1 cellular context compared by ENCODE assay signal in the genomic region with DNA sequence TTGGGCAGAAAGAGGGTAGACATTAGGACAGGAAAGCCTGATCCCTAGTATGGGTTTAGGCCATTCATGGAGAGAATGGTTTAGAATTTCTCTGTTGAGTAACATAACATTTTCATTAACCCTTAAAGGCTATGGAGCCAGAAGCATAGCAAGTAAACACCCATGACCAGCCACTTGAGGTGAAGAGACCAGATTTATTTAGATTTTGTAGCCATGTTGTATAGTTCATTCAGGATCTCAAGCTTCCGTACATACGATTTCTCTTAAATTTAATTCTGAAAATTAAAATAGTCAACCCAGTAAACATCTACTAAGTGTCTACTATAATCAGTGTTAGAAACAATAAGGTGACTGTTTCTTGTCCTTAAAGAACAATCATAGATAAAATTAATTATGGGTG.
TF ChIP-seq lines count a peak whose summit lies in the region.

No MANE protein-coding gene starts in this region.

TF ChIP-seq in K562, 482 proteins besides CTCF, POLR2A, EP300 and RAD21 (continued from another document):
- TF ChIP-seq CXXC5 (CRISPR knock-in tag; IDR thresholded peaks at IDR 0.05): peak; percentile 50; the same call in 1 of the 2 replicates
- TF ChIP-seq TEAD1 (CRISPR knock-in tag; IDR thresholded peaks at IDR 0.05): 0 out of 4 replicates have a peak, but pooled peaks of 1 of the 2 experiments have one; percentile 35
- 0 out of 4 replicates have a peak, but pooled peaks of 1 of the 2 experiments have one; percentile 13 for TF ChIP-seq FOXA3 (CRISPR knock-in tag; conservative IDR thresholded peaks at IDR 0.05 in 1 of 2, IDR thresholded peaks at IDR 0.05 in 1 of 2)
- no peak for TF ChIP-seq PHB2 (IDR thresholded peaks at IDR 0.05; ENCODE audit: low read depth)
- peak; percentile 64; the same call in 1 of the 2 replicates for TF ChIP-seq MEF2D (tag; conservative IDR thresholded peaks at IDR 0.05; ENCODE audit: low read depth)
- peak; percentile 89 for TF ChIP-seq DMBX1 (CRISPR knock-in tag; IDR thresholded peaks at IDR 0.05; ENCODE audit: borderline replicate concordance)
- TF ChIP-seq ATF6 (CRISPR knock-in tag; IDR thresholded peaks at IDR 0.05): no peak
- TF ChIP-seq DIDO1 (tag; IDR thresholded peaks at IDR 0.05; ENCODE audit: low read depth): no peak
- TF ChIP-seq E2F1 (CRISPR knock-in tag; IDR thresholded peaks at IDR 0.05): no peak
- peak; percentile 50; the same call in 1 of the 2 replicates for TF ChIP-seq ZNF76 (CRISPR knock-in tag; IDR thresholded peaks at IDR 0.05; ENCODE audit: borderline replicate concordance)
- TF ChIP-seq ZNF592 (IDR thresholded peaks at IDR 0.05): peak; percentile 38; the same call in 1 of the 2 replicates
- 0 out of 2 replicates have a peak, but pooled peaks have one; percentile 6 for TF ChIP-seq ELF2 (CRISPR knock-in tag; IDR thresholded peaks at IDR 0.05)
- no peak for TF ChIP-seq ZNF77 (CRISPR knock-in tag; IDR thresholded peaks at IDR 0.05)
- no peak for TF ChIP-seq XRCC4 (IDR thresholded peaks at IDR 0.05; ENCODE audit: extremely low read depth, insufficient read depth, insufficient read length)
- no peak for TF ChIP-seq KDM2B (CRISPR knock-in tag; IDR thresholded peaks at IDR 0.05)
- TF ChIP-seq ZNF140 (CRISPR knock-in tag; IDR thresholded peaks at IDR 0.05): no peak
- TF ChIP-seq SMAD4 (CRISPR knock-in tag; conservative IDR thresholded peaks at IDR 0.05): peak; percentile 71
- TF ChIP-seq KDM1A (IDR thresholded peaks at IDR 0.05): 0 out of 4 replicates have a peak, but pooled peaks of 1 of the 2 experiments have one; percentile 0
- peak; percentile 65; the same call in 1 of the 2 replicates for TF ChIP-seq CREB3 (tag; conservative IDR thresholded peaks at IDR 0.05; ENCODE audit: low read depth)
- TF ChIP-seq ZNF239 (CRISPR knock-in tag; IDR thresholded peaks at IDR 0.05): peak; percentile 45; the same call in 1 of the 2 replicates
- TF ChIP-seq, protein P1, sequence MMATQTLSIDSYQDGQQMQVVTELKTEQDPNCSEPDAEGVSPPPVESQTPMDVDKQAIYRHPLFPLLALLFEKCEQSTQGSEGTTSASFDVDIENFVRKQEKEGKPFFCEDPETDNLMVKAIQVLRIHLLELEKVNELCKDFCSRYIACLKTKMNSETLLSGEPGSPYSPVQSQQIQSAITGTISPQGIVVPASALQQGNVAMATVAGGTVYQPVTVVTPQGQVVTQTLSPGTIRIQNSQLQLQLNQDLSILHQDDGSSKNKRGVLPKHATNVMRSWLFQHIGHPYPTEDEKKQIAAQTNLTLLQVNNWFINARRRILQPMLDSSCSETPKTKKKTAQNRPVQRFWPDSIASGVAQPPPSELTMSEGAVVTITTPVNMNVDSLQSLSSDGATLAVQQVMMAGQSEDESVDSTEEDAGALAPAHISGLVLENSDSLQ (IDR thresholded peaks at IDR 0.05): no peak
- TF ChIP-seq NR2C1 (IDR thresholded peaks at IDR 0.05): no peak
- peak; percentile 34; the same call in 1 of the 2 replicates for TF ChIP-seq NR2C1 (tag; IDR thresholded peaks at IDR 0.05)
- 0 out of 2 replicates have a peak, but pooled peaks have one; percentile 24 for TF ChIP-seq ZBTB9 (CRISPR knock-in tag; IDR thresholded peaks at IDR 0.05)
- peak; percentile 83 for TF ChIP-seq ZNF311 (CRISPR knock-in tag; IDR thresholded peaks at IDR 0.05)
- no peak for TF ChIP-seq FOXP1 (CRISPR knock-in tag; IDR thresholded peaks at IDR 0.05)
- TF ChIP-seq ZNF395 (CRISPR knock-in tag; IDR thresholded peaks at IDR 0.05): peak; percentile 77; the same call in 1 of the 2 replicates
- peak; percentile 49; the same call in 1 of the 2 replicates for TF ChIP-seq MECOM (CRISPR knock-in tag; IDR thresholded peaks at IDR 0.05)
- no peak for TF ChIP-seq ZC3H8 (IDR thresholded peaks at IDR 0.05)
- TF ChIP-seq ZBTB11 (CRISPR knock-in tag; IDR thresholded peaks at IDR 0.05): no peak
- TF ChIP-seq KLF6 (CRISPR knock-in tag; IDR thresholded peaks at IDR 0.05; ENCODE audit: borderline replicate concordance): peak; percentile 11; the same call in 1 of the 2 replicates
- no peak for TF ChIP-seq NR4A1 (CRISPR knock-in tag; IDR thresholded peaks at IDR 0.05)
- 0 out of 2 replicates have a peak, but pooled peaks have one; percentile 33 for TF ChIP-seq NR4A1 (tag; IDR thresholded peaks at IDR 0.05)
- TF ChIP-seq ZNF354B (CRISPR knock-in tag; IDR thresholded peaks at IDR 0.05): no peak
- no peak for TF ChIP-seq MBD2 (IDR thresholded peaks at IDR 0.05; ENCODE audit: borderline replicate concordance, low read depth)
- no peak for TF ChIP-seq MITF (IDR thresholded peaks at IDR 0.05)
